Comparison of ENCODE assay signal across 14 cellular contexts in genomic region chr5:15946026-15946425, GRCh38.
DNase-seq lines count a peak whose midpoint lies in the region; ATAC-seq and TF ChIP-seq lines count a peak whose summit lies in the region.
"Had no signal": no experiment of that assay in that cellular context is flagged by ENCODE, and none has a peak within 500 bp of the region (broad histone marks: within the 10 kb centered on the region; RNA-seq: fewer than 3 reads in every experiment).

No MANE protein-coding gene starts in this region.

- no peak overlapping the region for H3K27ac Mint-ChIP-seq in naive thymus-derived CD4-positive, alpha-beta T cell

- POLR2A ChIA-PET in naive thymus-derived CD4-positive, alpha-beta T cell (lab: Charles Lee) = no interaction called here

- H3K36me3 ChIP-seq in adipocyte (ENCODE audit: control insufficient read depth, insufficient read depth, low read length, severe bottlenecking) = peaks cover 9% of the 10 kb centered on the region
- no peaks in the 10 kb centered on the region for H3K36me3 ChIP-seq in smooth muscle cell (ENCODE audit: low read depth)
- H3K36me3 ChIP-seq in naive thymus-derived CD4-positive, alpha-beta T cell (ENCODE audit: control insufficient read depth in 2 of 3, insufficient read depth in 3 of 3, low read length in 3 of 3) = no peaks in the 10 kb centered on the region
- H3K36me3 ChIP-seq: BLaER1 had no signal

- H3K36me3 Mint-ChIP-seq in naive thymus-derived CD4-positive, alpha-beta T cell = no peaks in the 10 kb centered on the region

- peaks cover 9% of the 10 kb centered on the region for H3K4me1 ChIP-seq in adipocyte (ENCODE audit: control insufficient read depth, insufficient read depth, low read length)
- H3K4me1 ChIP-seq in smooth muscle cell (ENCODE audit: low read depth) = peaks cover 23% of the 10 kb centered on the region
- H3K4me1 ChIP-seq in naive thymus-derived CD4-positive, alpha-beta T cell (ENCODE audit: control insufficient read depth in 2 of 2, insufficient read depth in 2 of 2, low read length in 2 of 2) = no peaks in the 10 kb centered on the region
- H3K4me1 ChIP-seq: A549, BLaER1 had no signal

- peaks cover 0 to 13% (median 2%) of the 10 kb centered on the region in 11 donors for H3K9me3 Mint-ChIP-seq in naive thymus-derived CD4-positive, alpha-beta T cell

- H3K4me2 ChIP-seq in smooth muscle cell = peak overlapping the region; percentile 47
- H3K4me2 ChIP-seq: A549, BLaER1, KMS-11 had no signal

- no peaks in the 10 kb centered on the region for H3K4me1 Mint-ChIP-seq in naive thymus-derived CD4-positive, alpha-beta T cell

- H3K79me2 ChIP-seq in smooth muscle cell (ENCODE audit: low read depth) = no peaks in the 10 kb centered on the region

- TF ChIP-seq CTCF in smooth muscle cell (IDR thresholded peaks at IDR 0.05; ENCODE audit: borderline replicate concordance, insufficient read depth, poor library complexity, severe bottlenecking) = no peak

- no peaks in the 10 kb centered on the region for H4K20me1 ChIP-seq in smooth muscle cell (ENCODE audit: low read depth)
- H4K20me1 ChIP-seq: BLaER1 had no signal

- H3K27me3 Mint-ChIP-seq in naive thymus-derived CD4-positive, alpha-beta T cell = peaks cover 0 to 5% (median 0%) of the 10 kb centered on the region in 5 donors

- CTCF ChIA-PET in naive thymus-derived CD4-positive, alpha-beta T cell (lab: Charles Lee) = no interaction called here

- H2AFZ ChIP-seq in smooth muscle cell (ENCODE audit: low read depth) = no peak overlapping the region

- no peaks in the 10 kb centered on the region for H3K27me3 ChIP-seq in adipocyte (replicated peaks; ENCODE audit: control insufficient read depth, insufficient read depth, low read length)
- no peaks in the 10 kb centered on the region for H3K27me3 ChIP-seq in smooth muscle cell (ENCODE audit: low read depth)
- H3K27me3 ChIP-seq in naive thymus-derived CD4-positive, alpha-beta T cell (ENCODE audit: control insufficient read depth in 2 of 2, insufficient read depth in 2 of 2, low read length in 2 of 2) = no peaks in the 10 kb centered on the region
- H3K27me3 ChIP-seq: BLaER1 had no signal

- H3K4me3 Mint-ChIP-seq in naive thymus-derived CD4-positive, alpha-beta T cell = no peak overlapping the region

- H3F3A ChIP-seq in smooth muscle cell (ENCODE audit: low read depth) = peaks cover 5% of the 10 kb centered on the region

- ATAC-seq in naive thymus-derived CD4-positive, alpha-beta T cell = no peak
- ATAC-seq in HG03108 (IDR thresholded peaks at IDR 0.05; ENCODE audit: unreplicated experiment) (no peak), GM19324 (IDR thresholded peaks at IDR 0.05; ENCODE audit: low FRiP score, unreplicated experiment) (no peak), HG03342 (IDR thresholded peaks at IDR 0.05; ENCODE audit: unreplicated experiment) (no peak)
- ATAC-seq: A549, HCT116 had no signal

- peak; percentile 17 for DNase-seq in GM03348 (ENCODE audit: low spot score)
- DNase-seq in adipocyte (ENCODE audit: low read depth) = peak; percentile 13
- peak; percentile 11 for DNase-seq in fibroblast of peridontal ligament (ENCODE audit: extremely low read depth)
- no peak for DNase-seq in smooth muscle cell (lab: John Stamatoyannopoulos, UW; ENCODE audit: unreplicated experiment)
- DNase-seq in naive thymus-derived CD4-positive, alpha-beta T cell = no peak
- DNase-seq: AML-193, DMS 273 treated with DMSO at 0.1 percent for 48 hours had no signal

- H3K4me3 ChIP-seq in adipocyte (ENCODE audit: low read length) (no peak overlapping the region), smooth muscle cell (no peak overlapping the region)
- no peak overlapping the region for H3K4me3 ChIP-seq in naive thymus-derived CD4-positive, alpha-beta T cell (ENCODE audit: low read length)
- H3K4me3 ChIP-seq: A549, BLaER1 had no signal

- no peak overlapping the region for H3K9ac ChIP-seq in adipocyte (ENCODE audit: low read length)
- no peak overlapping the region for H3K9ac ChIP-seq in smooth muscle cell (ENCODE audit: low read depth)
- H3K9ac ChIP-seq: BLaER1, KMS-11 had no signal

- intact Hi-C loops in naive thymus-derived CD4-positive, alpha-beta T cell (cut with micrococcal nuclease) = no loop called here

- H3K9me3 ChIP-seq in adipocyte (ENCODE audit: control insufficient read depth, low read length) (no peaks in the 10 kb centered on the region), smooth muscle cell (replicated peaks; ENCODE audit: low read depth) (no peaks in the 10 kb centered on the region)
- no peaks in the 10 kb centered on the region for H3K9me3 ChIP-seq in naive thymus-derived CD4-positive, alpha-beta T cell (ENCODE audit: control insufficient read depth in 2 of 3, low read length in 3 of 3)
- H3K9me3 ChIP-seq: A549 had no signal

- WGBS in smooth muscle cell (ENCODE audit: low lambda C conversion rate) = 52% methylated on average over 3 of the region's 3 CpGs

- H3K27ac ChIP-seq in smooth muscle cell (ENCODE audit: low read depth) = peak overlapping the region; percentile 32
- no peak overlapping the region for H3K27ac ChIP-seq in naive thymus-derived CD4-positive, alpha-beta T cell (ENCODE audit: low read depth, low read length)
- H3K27ac ChIP-seq: A549, BLaER1, KMS-11 had no signal

Comparison
In these comparisons a context has a peak if more than half of its experiments do, and no peak if none do; other contexts are left out.
1. DNase-seq: peak in GM03348 (single experiment), adipocyte (single experiment) and fibroblast of peridontal ligament (single experiment); none in smooth muscle cell (single experiment) and naive thymus-derived CD4-positive, alpha-beta T cell (0 of 9).